9 cellular contexts compared by ENCODE assay signal in the genomic region with DNA sequence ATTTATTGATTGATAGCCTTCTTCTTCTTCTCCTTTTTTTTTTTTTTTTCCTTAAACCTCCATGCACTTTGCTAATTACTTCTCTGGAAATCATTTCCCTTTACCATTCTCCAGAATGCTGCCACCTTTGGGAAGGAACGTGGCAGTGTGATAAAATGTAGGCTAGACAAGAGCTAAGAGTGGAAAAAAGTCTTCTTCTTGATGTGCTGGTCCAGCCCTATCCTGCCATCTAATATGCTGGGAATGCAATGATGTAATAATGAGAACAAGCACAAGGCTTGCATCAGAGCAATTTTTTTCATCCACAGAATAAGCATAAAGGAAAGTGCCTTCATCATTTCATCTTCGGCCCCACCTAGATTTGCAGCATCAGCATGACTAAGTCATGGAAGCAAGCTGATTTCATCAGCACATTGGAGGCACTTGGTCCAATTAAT.
DNase-seq lines count a peak whose midpoint lies in the region; ATAC-seq and TF ChIP-seq lines count a peak whose summit lies in the region.
"Had no signal": no experiment of that assay in that cellular context is flagged by ENCODE, and none has a peak within 500 bp of the region (broad histone marks: within the 10 kb centered on the region; RNA-seq: fewer than 3 reads in every experiment).

No MANE protein-coding gene starts in this region.

- CTCF ChIA-PET in T-cell (lab: Charles Lee) = no interaction called here

- H3K9me3 Mint-ChIP-seq in endothelial cell (ENCODE audit: unreplicated experiment) (no peaks in the 10 kb centered on the region), T-cell (peaks cover 0 to 4% (median 0%) of the 10 kb centered on the region in 3 donors)

- H3K4me1 Mint-ChIP-seq in endothelial cell (ENCODE audit: unreplicated experiment) = peaks cover 26% of the 10 kb centered on the region
- H3K4me1 Mint-ChIP-seq in T-cell = no peaks in the 10 kb centered on the region

- DNase-seq in Daoy (ENCODE audit: low read depth) (peak; percentile 44), NCI-H460 (ENCODE audit: extremely low read depth, low read depth) (peak; percentile 87), endothelial cell (ENCODE audit: low spot score) (no peak), non-pigmented ciliary epithelial cell (ENCODE audit: low read depth) (peak; percentile 81), T-cell (no peak), NCI-H146 treated with DMSO at 0.1 percent for 48 hours (lab: John Stamatoyannopoulos, UW; ENCODE audit: unreplicated experiment) (no peak), NCI-H524 treated with DMSO at 0.1 percent for 48 hours (lab: John Stamatoyannopoulos, UW) (no peak)
- DNase-seq: amygdala had no signal

- POLR2A ChIA-PET in T-cell (lab: Charles Lee) = no interaction called here

- H3K36me3 Mint-ChIP-seq in endothelial cell (ENCODE audit: low read depth, unreplicated experiment) (no peaks in the 10 kb centered on the region), T-cell (no peaks in the 10 kb centered on the region)

- H3K4me3 Mint-ChIP-seq in endothelial cell (ENCODE audit: unreplicated experiment) (no peak overlapping the region), T-cell (no peak overlapping the region)

- H3K27ac Mint-ChIP-seq in endothelial cell (ENCODE audit: unreplicated experiment) (no peak overlapping the region), T-cell (no peak overlapping the region)

- ATAC-seq in GM21381 (IDR thresholded peaks at IDR 0.05; ENCODE audit: unreplicated experiment) (no peak), T-cell (replicated peaks in 1 of 4) (no peak)

- TF ChIP-seq CTCF in endothelial cell (IDR thresholded peaks at IDR 0.05; ENCODE audit: unreplicated experiment) = peak; percentile 36

- H3K27me3 Mint-ChIP-seq in endothelial cell (ENCODE audit: unreplicated experiment) (no peaks in the 10 kb centered on the region), T-cell (no peaks in the 10 kb centered on the region)

Comparison
In these comparisons a context has a peak if more than half of its experiments do, and no peak if none do; other contexts are left out.
1. DNase-seq: peak in Daoy (single experiment), NCI-H460 (single experiment) and non-pigmented ciliary epithelial cell (single experiment); none in endothelial cell (single experiment), T-cell (0 of 34), NCI-H146 treated with DMSO at 0.1 percent for 48 hours (single experiment) and NCI-H524 treated with DMSO at 0.1 percent for 48 hours (single experiment).